In the genomic region with DNA sequence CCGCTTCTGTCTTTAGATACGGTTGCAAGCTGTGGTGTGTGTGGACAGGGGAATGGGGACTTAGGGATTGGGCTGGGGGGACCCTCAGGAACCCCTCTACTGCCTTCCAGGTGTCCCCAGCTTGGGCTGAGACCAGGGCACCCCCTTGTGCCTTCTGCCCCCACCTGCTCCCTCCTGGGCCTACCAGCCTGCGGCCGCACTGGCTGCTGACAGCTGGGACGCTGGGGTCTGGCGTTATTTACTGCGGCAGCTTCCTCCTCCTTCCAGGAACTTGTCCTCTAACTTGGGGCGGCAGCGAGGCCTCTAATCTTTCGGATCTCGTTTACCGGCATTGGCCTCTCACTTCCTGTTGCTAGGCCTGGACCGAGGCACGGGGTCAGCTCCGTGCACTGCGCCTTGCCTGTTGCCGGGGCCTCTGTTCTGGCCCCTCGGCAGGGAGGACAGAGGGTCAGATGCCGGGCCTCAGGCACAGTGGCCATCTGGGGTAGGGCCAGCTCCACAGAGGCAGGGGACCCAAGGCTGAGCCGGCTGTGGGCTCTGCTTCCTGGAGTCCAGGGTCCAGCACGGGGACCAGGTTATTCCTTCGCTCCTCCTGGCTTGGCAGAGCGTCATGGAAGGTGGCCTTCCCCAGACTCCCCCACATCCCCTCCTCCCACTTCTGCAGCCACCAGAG, we compare ENCODE assay signal across 9 cellular contexts. TPM values are rescaled to one million over a fixed set of nuclear protein-coding genes. Genes with fewer than 3 reads are reported as not detected.
A peak's percentile ranks its signal among the peaks of the same experiment; 100 is the strongest.
DNase-seq lines count a peak whose midpoint lies in the region; ATAC-seq and TF ChIP-seq lines count a peak whose summit lies in the region.
"Had no signal": no experiment of that assay in that cellular context is flagged by ENCODE, and none has a peak within 500 bp of the region (broad histone marks: within the 10 kb centered on the region; RNA-seq: fewer than 3 reads in every experiment).

No MANE protein-coding gene starts in this region.

- H3F3A ChIP-seq in neural progenitor cell (ENCODE audit: low read depth) = peaks cover 4% of the 10 kb centered on the region

- H3K4me3 ChIP-seq in esophagus muscularis mucosa (no peak overlapping the region), neural progenitor cell (no peak overlapping the region)

- TF ChIP-seq EP300 in esophagus muscularis mucosa (IDR thresholded peaks at IDR 0.05) = peak; percentile 78

- H3K27me3 ChIP-seq in esophagus muscularis mucosa (no peaks in the 10 kb centered on the region), neural progenitor cell (no peaks in the 10 kb centered on the region)

- no peak overlapping the region for H3K4me3 Mint-ChIP-seq in neural progenitor cell

- H3K36me3 ChIP-seq in esophagus muscularis mucosa (no peaks in the 10 kb centered on the region), neural progenitor cell (no peaks in the 10 kb centered on the region)

- H3K4me1 Mint-ChIP-seq in neural progenitor cell = peaks cover 27% of the 10 kb centered on the region

- H3K4me1 ChIP-seq in esophagus muscularis mucosa (peaks cover 16 to 28% (median 21%) of the 10 kb centered on the region in 4 donors), neural progenitor cell (peaks cover 13% of the 10 kb centered on the region)

- H3K9me3 Mint-ChIP-seq in neural progenitor cell = no peaks in the 10 kb centered on the region

- peaks cover 4% of the 10 kb centered on the region for H3K27me3 Mint-ChIP-seq in neural progenitor cell (ENCODE audit: insufficient read depth, low read depth)

- H3K9ac ChIP-seq in neural progenitor cell = no peak overlapping the region

- H3K9me3 ChIP-seq in esophagus muscularis mucosa (no peaks in the 10 kb centered on the region), neural progenitor cell (ENCODE audit: low read depth) (no peaks in the 10 kb centered on the region)

- peak; percentile 60 for DNase-seq in ELF-1 (ENCODE audit: low read depth, low spot score)
- DNase-seq in SK-N-DZ (ENCODE audit: low spot score) = peak; percentile 72
- DNase-seq in esophagus muscularis mucosa (ENCODE audit: extremely low spot score) = no peak
- DNase-seq in neural progenitor cell (ENCODE audit: low spot score) = no peak
- DNase-seq in middle frontal gyrus (ENCODE audit: extremely low spot score, low spot score) = no peak

- 83% methylated on average over 3 of the region's 23 CpGs for WGBS in esophagus muscularis mucosa

- TF ChIP-seq CTCF in esophagus muscularis mucosa (IDR thresholded peaks at IDR 0.05) = no peak
- no peak for TF ChIP-seq CTCF in neural progenitor cell (IDR thresholded peaks at IDR 0.05)

- no peaks in the 10 kb centered on the region for H3K36me3 Mint-ChIP-seq in neural progenitor cell

- no peak overlapping the region for H2AFZ ChIP-seq in neural progenitor cell (replicated peaks)

- no peaks in the 10 kb centered on the region for H4K20me1 ChIP-seq in neural progenitor cell (ENCODE audit: low read depth)

- peak overlapping the region; percentile 35 to 72 (median 48) for H3K27ac ChIP-seq in esophagus muscularis mucosa (replicated peaks in 1 of 4)
- no peak overlapping the region for H3K27ac ChIP-seq in neural progenitor cell

- ATAC-seq in GM21526 (IDR thresholded peaks at IDR 0.05; ENCODE audit: low FRiP score, unreplicated experiment) = no peak
- no peak for ATAC-seq in GM18870 (IDR thresholded peaks at IDR 0.05; ENCODE audit: unreplicated experiment)
- no peak for ATAC-seq in GM21528 (IDR thresholded peaks at IDR 0.05; ENCODE audit: low FRiP score, unreplicated experiment)

- no peak overlapping the region for H3K4me2 ChIP-seq in neural progenitor cell

- no peaks in the 10 kb centered on the region for H3K79me2 ChIP-seq in neural progenitor cell (ENCODE audit: low read depth)

- peak overlapping the region; percentile 90 for H3K27ac Mint-ChIP-seq in neural progenitor cell

- intact Hi-C loops in esophagus muscularis mucosa (cut with DNase I) = no loop called here

- no peak for TF ChIP-seq POLR2A in esophagus muscularis mucosa (IDR thresholded peaks at IDR 0.05; ENCODE audit: low read depth)

RNA-seq across cellular contexts. Expression of a gene that starts 31.8 kb away (rescaled TPM):
- 0.63 TPM in 1 of 2 replicates, not detected in the other for polyA plus RNA-seq in SK-N-DZ (2014; cell fraction: cytosol; rRNA removed)
- polyA plus RNA-seq in SK-N-DZ (2014; cell fraction: nucleus; rRNA removed) = 0.60 and 1.3 TPM in 2 replicates
- total RNA-seq in esophagus muscularis mucosa = not detected
- 0.09 TPM in 1 of 2 replicates, not detected in the other for total RNA-seq in neural progenitor cell (ENCODE audit: low replicate concordance)
- total RNA-seq: subcutaneous adipose tissue had no signal

RNA-seq across cellular contexts. Expression of a gene that starts 49.1 kb away (rescaled TPM):
- 200 and 212 TPM in 2 replicates for polyA plus RNA-seq in SK-N-DZ (2014; cell fraction: cytosol; rRNA removed)
- 123 and 127 TPM in 2 replicates for polyA plus RNA-seq in SK-N-DZ (2014; cell fraction: nucleus; rRNA removed)
- total RNA-seq in esophagus muscularis mucosa (1 to 10 TPM in 1 of 4 donors, under 1 TPM in 2, not detected in 1; under 0.01 to 2.0 (median 0.13) TPM), neural progenitor cell (ENCODE audit: low replicate concordance) (144 and 169 TPM in 2 replicates)

Comparison
In these comparisons a context has a peak if more than half of its experiments do, and no peak if none do; other contexts are left out.
1. DNase-seq: peak in ELF-1 (single experiment) and SK-N-DZ (single experiment); none in esophagus muscularis mucosa (single experiment), neural progenitor cell (single experiment) and middle frontal gyrus (single experiment).
2. RNA of a gene that starts 49.1 kb away (total RNA-seq): 144 to 169 TPM in neural progenitor cell; under 0.01 to 2.0 TPM in esophagus muscularis mucosa; every median in the first group is over 10 times any median in the second.